1 cellular context compared by ENCODE assay signal in genomic region chr20:11891081-11891826, GRCh38.
TF ChIP-seq lines count a peak whose summit lies in the region.

No MANE protein-coding gene starts in this region.

TF ChIP-seq in HepG2, 621 proteins besides CTCF, POLR2A, EP300 and RAD21 (continued from another document and continues in another):
- TF ChIP-seq STAT6 (CRISPR knock-in tag; IDR thresholded peaks at IDR 0.05; ENCODE audit: borderline replicate concordance) (no peak), ZFP1 (CRISPR knock-in tag; IDR thresholded peaks at IDR 0.05) (no peak), DMAP1 (CRISPR knock-in tag; IDR thresholded peaks at IDR 0.05) (no peak; the same call in 1 of the 2 replicates), ZNF547 (CRISPR knock-in tag; IDR thresholded peaks at IDR 0.05) (no peak), ZNF441 (CRISPR knock-in tag; IDR thresholded peaks at IDR 0.05; ENCODE audit: borderline replicate concordance) (no peak), KAT2B (IDR thresholded peaks at IDR 0.05; ENCODE audit: borderline replicate concordance, low read depth, low read length) (no peak), SCMH1 (CRISPR knock-in tag; IDR thresholded peaks at IDR 0.05; ENCODE audit: borderline replicate concordance) (no peak), SRSF4 (IDR thresholded peaks at IDR 0.05; ENCODE audit: low read depth, low read length, poor library complexity, severe bottlenecking) (no peak), SNRNP70 (IDR thresholded peaks at IDR 0.05; ENCODE audit: low read depth, low read length) (no peak), ZNF598 (CRISPR knock-in tag; IDR thresholded peaks at IDR 0.05; ENCODE audit: borderline replicate concordance) (no peak), SMAD9 (CRISPR knock-in tag; IDR thresholded peaks at IDR 0.05) (no peak), ZBED4 (CRISPR knock-in tag; IDR thresholded peaks at IDR 0.05; ENCODE audit: borderline replicate concordance) (no peak), SETDB1 (CRISPR knock-in tag; IDR thresholded peaks at IDR 0.05; ENCODE audit: borderline replicate concordance) (no peak), MAFK (conservative IDR thresholded peaks at IDR 0.05 in 1 of 2, IDR thresholded peaks at IDR 0.05 in 1 of 2; ENCODE audit: low read length in 2 of 2) (no peak), TFE3 (CRISPR knock-in tag; IDR thresholded peaks at IDR 0.05) (no peak), KDM2A (CRISPR knock-in tag; IDR thresholded peaks at IDR 0.05; ENCODE audit: borderline replicate concordance, low read depth) (peak; percentile 38; the same call in 1 of the 2 replicates), ZZZ3 (CRISPR knock-in tag; IDR thresholded peaks at IDR 0.05; ENCODE audit: borderline replicate concordance) (no peak), ATF2 (CRISPR knock-in tag; IDR thresholded peaks at IDR 0.05) (no peak), CHCHD3 (CRISPR knock-in tag; IDR thresholded peaks at IDR 0.05) (no peak), ZNF24 (IDR thresholded peaks at IDR 0.05) (no peak), USF2 (IDR thresholded peaks at IDR 0.05; ENCODE audit: low read depth, low read length) (no peak), USF2 (CRISPR knock-in tag; IDR thresholded peaks at IDR 0.05; ENCODE audit: borderline replicate concordance) (no peak), ZMYM4 (CRISPR knock-in tag; IDR thresholded peaks at IDR 0.05) (no peak; the same call in 1 of the 2 replicates), ZNF367 (CRISPR knock-in tag; IDR thresholded peaks at IDR 0.05; ENCODE audit: borderline replicate concordance) (no peak), HNRNPUL1 (IDR thresholded peaks at IDR 0.05; ENCODE audit: low read depth, low read length) (no peak), ZNF510 (CRISPR knock-in tag; IDR thresholded peaks at IDR 0.05; ENCODE audit: low read depth) (no peak), ZBTB1 (CRISPR knock-in tag; IDR thresholded peaks at IDR 0.05; ENCODE audit: borderline replicate concordance) (no peak), ZNF383 (CRISPR knock-in tag; IDR thresholded peaks at IDR 0.05; ENCODE audit: borderline replicate concordance) (no peak), FOSL1 (CRISPR knock-in tag; IDR thresholded peaks at IDR 0.05; ENCODE audit: borderline replicate concordance) (no peak), HOXA3 (CRISPR knock-in tag; IDR thresholded peaks at IDR 0.05) (peak; percentile 10; the same call in 1 of the 2 replicates), ZKSCAN5 (CRISPR knock-in tag; IDR thresholded peaks at IDR 0.05) (no peak), ZFP37 (CRISPR knock-in tag; IDR thresholded peaks at IDR 0.05; ENCODE audit: borderline replicate concordance) (no peak), ZNF550 (CRISPR knock-in tag; IDR thresholded peaks at IDR 0.05; ENCODE audit: borderline replicate concordance) (no peak), CENPX (CRISPR knock-in tag; IDR thresholded peaks at IDR 0.05) (no peak), PHF5A (CRISPR knock-in tag; IDR thresholded peaks at IDR 0.05; ENCODE audit: low read depth, unreplicated experiment) (no peak), ZNF660 (CRISPR knock-in tag; IDR thresholded peaks at IDR 0.05; ENCODE audit: borderline replicate concordance, low read depth) (no peak), TSC22D2 (CRISPR knock-in tag; IDR thresholded peaks at IDR 0.05; ENCODE audit: borderline replicate concordance) (no peak), YEATS2 (CRISPR knock-in tag; IDR thresholded peaks at IDR 0.05; ENCODE audit: borderline replicate concordance) (no peak), SNAI1 (CRISPR knock-in tag; IDR thresholded peaks at IDR 0.05; ENCODE audit: borderline replicate concordance) (no peak), ZNF263 (CRISPR knock-in tag; IDR thresholded peaks at IDR 0.05) (no peak)
- TF ChIP-seq, protein P1, sequence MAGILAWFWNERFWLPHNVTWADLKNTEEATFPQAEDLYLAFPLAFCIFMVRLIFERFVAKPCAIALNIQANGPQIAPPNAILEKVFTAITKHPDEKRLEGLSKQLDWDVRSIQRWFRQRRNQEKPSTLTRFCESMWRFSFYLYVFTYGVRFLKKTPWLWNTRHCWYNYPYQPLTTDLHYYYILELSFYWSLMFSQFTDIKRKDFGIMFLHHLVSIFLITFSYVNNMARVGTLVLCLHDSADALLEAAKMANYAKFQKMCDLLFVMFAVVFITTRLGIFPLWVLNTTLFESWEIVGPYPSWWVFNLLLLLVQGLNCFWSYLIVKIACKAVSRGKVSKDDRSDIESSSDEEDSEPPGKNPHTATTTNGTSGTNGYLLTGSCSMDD (CRISPR knock-in tag; IDR thresholded peaks at IDR 0.05), result no peak
- TF ChIP-seq, protein P2, sequence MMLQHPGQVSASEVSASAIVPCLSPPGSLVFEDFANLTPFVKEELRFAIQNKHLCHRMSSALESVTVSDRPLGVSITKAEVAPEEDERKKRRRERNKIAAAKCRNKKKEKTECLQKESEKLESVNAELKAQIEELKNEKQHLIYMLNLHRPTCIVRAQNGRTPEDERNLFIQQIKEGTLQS (CRISPR knock-in tag; IDR thresholded peaks at IDR 0.05), result no peak
- TF ChIP-seq, protein P3, sequence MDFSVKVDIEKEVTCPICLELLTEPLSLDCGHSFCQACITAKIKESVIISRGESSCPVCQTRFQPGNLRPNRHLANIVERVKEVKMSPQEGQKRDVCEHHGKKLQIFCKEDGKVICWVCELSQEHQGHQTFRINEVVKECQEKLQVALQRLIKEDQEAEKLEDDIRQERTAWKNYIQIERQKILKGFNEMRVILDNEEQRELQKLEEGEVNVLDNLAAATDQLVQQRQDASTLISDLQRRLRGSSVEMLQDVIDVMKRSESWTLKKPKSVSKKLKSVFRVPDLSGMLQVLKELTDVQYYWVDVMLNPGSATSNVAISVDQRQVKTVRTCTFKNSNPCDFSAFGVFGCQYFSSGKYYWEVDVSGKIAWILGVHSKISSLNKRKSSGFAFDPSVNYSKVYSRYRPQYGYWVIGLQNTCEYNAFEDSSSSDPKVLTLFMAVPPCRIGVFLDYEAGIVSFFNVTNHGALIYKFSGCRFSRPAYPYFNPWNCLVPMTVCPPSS (IDR thresholded peaks at IDR 0.05), result no peak
- TF ChIP-seq, protein P4, sequence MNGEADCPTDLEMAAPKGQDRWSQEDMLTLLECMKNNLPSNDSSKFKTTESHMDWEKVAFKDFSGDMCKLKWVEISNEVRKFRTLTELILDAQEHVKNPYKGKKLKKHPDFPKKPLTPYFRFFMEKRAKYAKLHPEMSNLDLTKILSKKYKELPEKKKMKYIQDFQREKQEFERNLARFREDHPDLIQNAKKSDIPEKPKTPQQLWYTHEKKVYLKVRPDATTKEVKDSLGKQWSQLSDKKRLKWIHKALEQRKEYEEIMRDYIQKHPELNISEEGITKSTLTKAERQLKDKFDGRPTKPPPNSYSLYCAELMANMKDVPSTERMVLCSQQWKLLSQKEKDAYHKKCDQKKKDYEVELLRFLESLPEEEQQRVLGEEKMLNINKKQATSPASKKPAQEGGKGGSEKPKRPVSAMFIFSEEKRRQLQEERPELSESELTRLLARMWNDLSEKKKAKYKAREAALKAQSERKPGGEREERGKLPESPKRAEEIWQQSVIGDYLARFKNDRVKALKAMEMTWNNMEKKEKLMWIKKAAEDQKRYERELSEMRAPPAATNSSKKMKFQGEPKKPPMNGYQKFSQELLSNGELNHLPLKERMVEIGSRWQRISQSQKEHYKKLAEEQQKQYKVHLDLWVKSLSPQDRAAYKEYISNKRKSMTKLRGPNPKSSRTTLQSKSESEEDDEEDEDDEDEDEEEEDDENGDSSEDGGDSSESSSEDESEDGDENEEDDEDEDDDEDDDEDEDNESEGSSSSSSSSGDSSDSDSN (CRISPR knock-in tag; IDR thresholded peaks at IDR 0.05), result peak; percentile 82
- TF ChIP-seq, protein P5, sequence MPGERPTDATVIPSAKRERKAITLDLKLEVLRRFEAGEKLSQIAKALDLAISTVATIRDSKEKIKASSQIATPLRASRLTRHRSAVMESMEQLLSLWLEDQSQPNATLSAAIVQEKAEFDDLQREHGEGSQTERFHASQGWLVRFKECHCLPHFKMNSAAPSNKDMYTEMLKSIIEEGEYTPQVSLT (CRISPR knock-in tag; IDR thresholded peaks at IDR 0.05; ENCODE audit: borderline replicate concordance, low read depth), result no peak
